Comparison of ENCODE assay signal across 18 cellular contexts in genomic region chr1:211605034-211605433, GRCh38.
"Had no signal": no experiment of that assay in that cellular context is flagged by ENCODE, and none has a peak within 500 bp of the region (broad histone marks: within the 10 kb centered on the region; RNA-seq: fewer than 3 reads in every experiment).

No MANE protein-coding gene starts in this region.

- DNase-seq: effector memory CD8-positive, alpha-beta T cell; gastrocnemius medialis; islet precursor cell; mammary epithelial cell; naive thymus-derived CD4-positive, alpha-beta T cell; nucleus accumbens; ovary; small intestine; stimulated activated CD4-positive, alpha-beta T cell treated with anti-CD3 and anti-CD28 coated beads, Interleukin-12 subunit alpha, Interleukin-12 subunit beta, amount 100 ng/mL, for 4 hours; stimulated activated CD4-positive, alpha-beta T cell treated with anti-CD3 and anti-CD28 coated beads, Interleukin-4, amount 100 ng/mL, for 1 hour; stimulated activated CD8-positive, alpha-beta memory T cell treated with anti-CD3 and anti-CD28 coated beads, Interleukin-4, amount 100 ng/mL, for 48 hours had no signal

- H3K4me3 Mint-ChIP-seq: effector memory CD8-positive, alpha-beta T cell; neural crest cell; stimulated activated effector memory CD8-positive, alpha-beta T cell treated with anti-CD3 and anti-CD28 coated beads, Interleukin-12 subunit alpha, Interleukin-12 subunit beta, amount 100 ng/mL, for 72 hours; stimulated activated naive CD8-positive, alpha-beta T cell treated with anti-CD3 and anti-CD28 coated beads, Interleukin-15, Interleukin-2, amounts not matched to agents 100 ng/mL and 50 ng/mL, for 24 hours had no signal

- H3K4me3 ChIP-seq: ovary had no signal

- H3K27me3 ChIP-seq: esophagus muscularis mucosa, ovary, right atrium auricular region, tibial nerve had no signal

- H3K4me1 ChIP-seq: gastrocnemius medialis, right atrium auricular region had no signal

- H3K27ac ChIP-seq: epithelial cell of prostate, esophagus muscularis mucosa, gastrocnemius medialis, ovary, right atrium auricular region had no signal

- H3K36me3 Mint-ChIP-seq: stimulated activated effector memory CD8-positive, alpha-beta T cell treated with anti-CD3 and anti-CD28 coated beads, Interleukin-12 subunit alpha, Interleukin-12 subunit beta, amount 100 ng/mL, for 72 hours had no signal

- FAIRE-seq: small intestine had no signal

- H3K36me3 ChIP-seq: esophagus muscularis mucosa, gastrocnemius medialis, ovary, right atrium auricular region, tibial nerve had no signal

- H3K27ac Mint-ChIP-seq: effector memory CD8-positive, alpha-beta T cell; naive thymus-derived CD4-positive, alpha-beta T cell; stimulated activated effector memory CD8-positive, alpha-beta T cell treated with anti-CD3 and anti-CD28 coated beads, Interleukin-12 subunit alpha, Interleukin-12 subunit beta, amount 100 ng/mL, for 72 hours; stimulated activated naive CD8-positive, alpha-beta T cell treated with anti-CD3 and anti-CD28 coated beads, Interleukin-15, Interleukin-2, amounts not matched to agents 100 ng/mL and 50 ng/mL, for 24 hours had no signal

- H3K9me3 Mint-ChIP-seq: effector memory CD8-positive, alpha-beta T cell; neural crest cell; stimulated activated effector memory CD8-positive, alpha-beta T cell treated with anti-CD3 and anti-CD28 coated beads, Interleukin-12 subunit alpha, Interleukin-12 subunit beta, amount 100 ng/mL, for 72 hours; stimulated activated naive CD8-positive, alpha-beta T cell treated with anti-CD3 and anti-CD28 coated beads, Interleukin-15, Interleukin-2, amounts not matched to agents 100 ng/mL and 50 ng/mL, for 24 hours had no signal

- ATAC-seq: effector memory CD8-positive, alpha-beta T cell; gastrocnemius medialis; naive thymus-derived CD4-positive, alpha-beta T cell; stimulated activated effector memory CD8-positive, alpha-beta T cell treated with anti-CD3 and anti-CD28 coated beads, Interleukin-12 subunit alpha, Interleukin-12 subunit beta, amount 100 ng/mL, for 72 hours had no signal

- H3K9me3 ChIP-seq: esophagus muscularis mucosa, gastrocnemius medialis, ovary, right atrium auricular region, tibial nerve had no signal
